Comparison of ENCODE assay signal across 1 cellular context in genomic region chr3:160617636-160618035, GRCh38.
TF ChIP-seq lines count a peak whose summit lies in the region.

No MANE protein-coding gene starts in this region.

TF ChIP-seq in A549, 52 proteins besides CTCF, POLR2A, EP300 and RAD21:
- TF ChIP-seq CHD4 (IDR thresholded peaks at IDR 0.05; ENCODE audit: borderline replicate concordance) = no peak
- TF ChIP-seq MAZ (IDR thresholded peaks at IDR 0.05; ENCODE audit: borderline replicate concordance, low read depth, low read length) = no peak
